Comparison of ENCODE assay signal across 16 cellular contexts in genomic region chrX:81336455-81337144, GRCh38.
"Had no signal": no experiment of that assay in that cellular context is flagged by ENCODE, and none has a peak within 500 bp of the region (broad histone marks: within the 10 kb centered on the region; RNA-seq: fewer than 3 reads in every experiment).

No MANE protein-coding gene starts in this region.

- H3K27me3 Mint-ChIP-seq: activated naive CD4-positive, alpha-beta T cell treated with anti-CD3 and anti-CD28 coated beads, Interleukin-2, amount 50 U/mL, for 24 hours; naive thymus-derived CD8-positive, alpha-beta T cell; stimulated activated naive B cell treated with anti-CD40 and anti-IgM and Interleukin-4, amounts not matched to agents 10 μg/mL and 1 μg/mL and 100 μg/mL, for 72 hours had no signal

- ATAC-seq: left colon; mucosa of descending colon; naive thymus-derived CD8-positive, alpha-beta T cell; right cardiac atrium; stimulated activated naive B cell treated with anti-CD40 and anti-IgM and Interleukin-4, amounts not matched to agents 10 μg/mL and 1 μg/mL and 100 μg/mL, for 72 hours had no signal

- H3K27ac Mint-ChIP-seq: activated naive CD4-positive, alpha-beta T cell treated with anti-CD3 and anti-CD28 coated beads, Interleukin-2, amount 50 U/mL, for 24 hours; activated T-helper 2 cell treated with anti-CD3 and anti-CD28 coated beads, Interferon-gamma antibody, Interleukin-2, Interleukin-4, amounts not matched to agents 10 μg/mL and 5 μg/mL and 100 μg/mL, durations not matched to agents 14 hours and 24 hours and 36 hours; naive thymus-derived CD8-positive, alpha-beta T cell had no signal

- H3K27ac ChIP-seq: breast epithelium, neutrophil had no signal

- H3K27me3 ChIP-seq: neutrophil had no signal

- H3K9me3 ChIP-seq: mucosa of descending colon, neutrophil had no signal

- DNase-seq: activated CD4-positive, alpha-beta T cell treated with anti-CD3 and anti-CD28 coated beads, Interleukin-2, amount 50 U/mL, for 1 hour; amniotic stem cell; hypothalamus; left colon; mucosa of descending colon; naive thymus-derived CD8-positive, alpha-beta T cell; stimulated activated CD4-positive, alpha-beta T cell treated with anti-CD3 and anti-CD28 coated beads, Interleukin-2, amount 100 ng/mL, for 24 hours; stimulated activated naive B cell treated with anti-CD40 and anti-IgM and Interleukin-4, amounts not matched to agents 10 μg/mL and 1 μg/mL and 100 μg/mL, for 72 hours; T-helper 2 cell; trophoblast cell had no signal

- H3K4me1 ChIP-seq: breast epithelium had no signal

- H3K4me3 Mint-ChIP-seq: activated naive CD4-positive, alpha-beta T cell treated with anti-CD3 and anti-CD28 coated beads, Interleukin-2, amount 50 U/mL, for 24 hours; naive thymus-derived CD8-positive, alpha-beta T cell; stimulated activated naive B cell treated with anti-CD40 and anti-IgM and Interleukin-4, amounts not matched to agents 10 μg/mL and 1 μg/mL and 100 μg/mL, for 72 hours had no signal

- H3K4me1 Mint-ChIP-seq: activated naive CD4-positive, alpha-beta T cell treated with anti-CD3 and anti-CD28 coated beads, Interleukin-2, amount 50 U/mL, for 24 hours had no signal

- H3K4me3 ChIP-seq: breast epithelium, lung, mucosa of descending colon had no signal

- H3K36me3 ChIP-seq: breast epithelium, neutrophil had no signal

- H3K9me3 Mint-ChIP-seq: activated naive CD4-positive, alpha-beta T cell treated with anti-CD3 and anti-CD28 coated beads, Interleukin-2, amount 50 U/mL, for 24 hours had no signal
